Comparison of ENCODE assay signal across 10 cellular contexts in genomic region chr6:66496659-66497058, GRCh38.
DNase-seq lines count a peak whose midpoint lies in the region; ATAC-seq, FAIRE-seq and TF ChIP-seq lines count a peak whose summit lies in the region.
"Had no signal": no experiment of that assay in that cellular context is flagged by ENCODE, and none has a peak within 500 bp of the region (broad histone marks: within the 10 kb centered on the region; RNA-seq: fewer than 3 reads in every experiment).

No MANE protein-coding gene starts in this region.

- in situ Hi-C loops in Panc1 (cut with HindIII; ENCODE audit: low pct_unique_long_range_greater_than_20kb, low sequenced_read_pairs): no loop called here

- POLR2A ChIA-PET in Panc1 (lab: Charles Lee): no interaction called here

- BruUV-seq in Panc1 (replicated peaks; lab: Mats Ljungman, UMichigan): no TSS peak

- intact Hi-C loops in Panc1 (cut with micrococcal nuclease; ENCODE audit: unreplicated experiment): no loop called here

- no peak for TF ChIP-seq POLR2A in GM12891 (IDR thresholded peaks at IDR 0.05; ENCODE audit: low read depth, low read length)

- DNase-seq in CMK (ENCODE audit: low read depth) (peak; percentile 12), HPDE6-E6E7 (ENCODE audit: extremely low spot score) (peak; percentile 14), Panc1 (ENCODE audit: low read depth, low spot score) (peak; percentile 2), fibroblast of the conjunctiva (ENCODE audit: low read depth) (peak; percentile 16), GM12891 (ENCODE audit: insufficient read length, low spot score) (no peak), UCSD-AML1 (lab: John Stamatoyannopoulos, UW; ENCODE audit: unreplicated experiment) (no peak)
- DNase-seq: uterus had no signal

- no peak for FAIRE-seq in GM12891 (lab: Jason Lieb, UNC)

- ATAC-seq in Panc1 (no peak), HG02642 (IDR thresholded peaks at IDR 0.05; ENCODE audit: poor library complexity, unreplicated experiment) (no peak), GM21825 (IDR thresholded peaks at IDR 0.05; ENCODE audit: unreplicated experiment) (no peak)

- H3K36me3 ChIP-seq in Panc1 (ENCODE audit: control insufficient read depth, insufficient read depth, low read length): no peaks in the 10 kb centered on the region
- H3K36me3 ChIP-seq: uterus had no signal

- H3K27ac ChIP-seq in Panc1 (ENCODE audit: low read length): no peak overlapping the region
- H3K27ac ChIP-seq: skin epidermis, uterus had no signal

- TF ChIP-seq CTCF in Panc1 (IDR thresholded peaks at IDR 0.05): peak; percentile 34; the same call in 1 of the 2 replicates

- CTCF ChIA-PET in Panc1 (lab: Charles Lee): no interaction called here

- H3K9me3 ChIP-seq in Panc1 (ENCODE audit: control insufficient read depth, insufficient read depth, low read depth, low read length): no peaks in the 10 kb centered on the region
- H3K9me3 ChIP-seq: uterus had no signal

- no peaks in the 10 kb centered on the region for H3K27me3 ChIP-seq in Panc1 (ENCODE audit: control insufficient read depth, insufficient read depth, low read length)
- H3K27me3 ChIP-seq: uterus had no signal

- H3K4me3 ChIP-seq in Panc1 (ENCODE audit: low read depth in 2 of 2, low read length in 2 of 2): no peak overlapping the region
- H3K4me3 ChIP-seq: skin epidermis, uterus had no signal

- H3K4me1 ChIP-seq in Panc1 (ENCODE audit: control insufficient read depth, insufficient read depth, low read length): no peaks in the 10 kb centered on the region
- H3K4me1 ChIP-seq: uterus had no signal

TF ChIP-seq in GM12891, 5 proteins besides CTCF, POLR2A, EP300 and RAD21:
- no peak for TF ChIP-seq POU2F2 (IDR thresholded peaks at IDR 0.05; ENCODE audit: low read depth, low read length)
- TF ChIP-seq SPI1 (IDR thresholded peaks at IDR 0.05; ENCODE audit: low read depth, low read length): no peak
- TF ChIP-seq PAX5 (IDR thresholded peaks at IDR 0.05; ENCODE audit: insufficient read depth, low read length, severe bottlenecking): no peak
- no peak for TF ChIP-seq POLR2AphosphoS5 (IDR thresholded peaks at IDR 0.05; ENCODE audit: low read depth, low read length)
- TF ChIP-seq TAF1 (IDR thresholded peaks at IDR 0.05; ENCODE audit: low read depth, low read length): no peak
TF ChIP-seq in GM12891: peak in this region for 0.

Comparison
In these comparisons a context has a peak if more than half of its experiments do, and no peak if none do; other contexts are left out.
1. DNase-seq: peak in CMK (single experiment), HPDE6-E6E7 (single experiment), Panc1 (single experiment) and fibroblast of the conjunctiva (single experiment); none in GM12891 (single experiment) and UCSD-AML1 (single experiment).